In the genomic region with DNA sequence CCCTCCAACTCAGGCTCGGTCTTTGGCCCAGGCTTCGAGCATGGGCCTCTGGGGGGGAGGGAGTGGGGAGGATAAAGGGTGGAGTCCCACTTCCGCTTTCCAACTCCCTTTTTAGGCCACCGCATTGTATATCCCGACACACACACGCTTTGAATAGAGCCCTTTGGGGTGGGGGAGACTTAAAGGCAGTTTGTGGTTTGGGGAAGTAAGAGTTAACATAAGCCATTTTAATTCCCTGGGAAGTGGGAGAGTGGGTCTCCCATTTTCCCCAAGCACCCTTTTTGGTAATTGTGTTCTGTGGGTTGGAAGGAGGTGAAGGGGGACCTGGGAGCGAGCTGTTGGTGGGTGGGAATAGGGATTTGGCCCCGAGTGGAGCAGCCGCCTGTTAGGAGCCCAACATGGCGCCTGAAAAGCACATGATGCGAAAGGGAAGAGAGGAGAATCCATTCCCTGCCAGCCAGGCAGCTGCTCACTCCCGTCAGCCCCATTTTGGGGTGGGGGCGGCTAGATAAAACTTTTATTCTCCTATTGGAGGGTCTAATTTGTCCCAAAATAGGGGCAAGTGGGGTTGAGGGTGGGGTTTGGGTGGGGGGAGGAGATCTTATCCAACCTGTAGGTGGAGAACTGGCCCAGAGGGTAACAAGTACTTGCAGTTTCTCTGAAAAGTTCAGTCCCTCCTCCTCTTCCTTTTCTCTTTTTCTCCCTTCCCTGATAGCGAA, we compare ENCODE assay signal across 1 cellular context.
TF ChIP-seq lines count a peak whose summit lies in the region.

No MANE protein-coding gene starts in this region.

TF ChIP-seq in HEK293, 187 proteins besides CTCF, POLR2A, EP300 and RAD21 (continued from another document and continues in another):
- TF ChIP-seq, protein P1, sequence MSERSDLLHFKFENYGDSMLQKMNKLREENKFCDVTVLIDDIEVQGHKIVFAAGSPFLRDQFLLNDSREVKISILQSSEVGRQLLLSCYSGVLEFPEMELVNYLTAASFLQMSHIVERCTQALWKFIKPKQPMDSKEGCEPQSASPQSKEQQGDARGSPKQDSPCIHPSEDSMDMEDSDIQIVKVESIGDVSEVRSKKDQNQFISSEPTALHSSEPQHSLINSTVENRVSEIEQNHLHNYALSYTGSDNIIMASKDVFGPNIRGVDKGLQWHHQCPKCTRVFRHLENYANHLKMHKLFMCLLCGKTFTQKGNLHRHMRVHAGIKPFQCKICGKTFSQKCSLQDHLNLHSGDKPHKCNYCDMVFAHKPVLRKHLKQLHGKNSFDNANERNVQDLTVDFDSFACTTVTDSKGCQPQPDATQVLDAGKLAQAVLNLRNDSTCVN (tag by site-specific recombination; optimal IDR thresholded peaks at IDR 0.05) = no peak
- peak; percentile 27 for TF ChIP-seq SP2 (tag by site-specific recombination; IDR thresholded peaks at IDR 0.05)
- TF ChIP-seq ZNF335 (tag by site-specific recombination; conservative IDR thresholded peaks at IDR 0.05) = peak; percentile 68
- TF ChIP-seq, protein P2, sequence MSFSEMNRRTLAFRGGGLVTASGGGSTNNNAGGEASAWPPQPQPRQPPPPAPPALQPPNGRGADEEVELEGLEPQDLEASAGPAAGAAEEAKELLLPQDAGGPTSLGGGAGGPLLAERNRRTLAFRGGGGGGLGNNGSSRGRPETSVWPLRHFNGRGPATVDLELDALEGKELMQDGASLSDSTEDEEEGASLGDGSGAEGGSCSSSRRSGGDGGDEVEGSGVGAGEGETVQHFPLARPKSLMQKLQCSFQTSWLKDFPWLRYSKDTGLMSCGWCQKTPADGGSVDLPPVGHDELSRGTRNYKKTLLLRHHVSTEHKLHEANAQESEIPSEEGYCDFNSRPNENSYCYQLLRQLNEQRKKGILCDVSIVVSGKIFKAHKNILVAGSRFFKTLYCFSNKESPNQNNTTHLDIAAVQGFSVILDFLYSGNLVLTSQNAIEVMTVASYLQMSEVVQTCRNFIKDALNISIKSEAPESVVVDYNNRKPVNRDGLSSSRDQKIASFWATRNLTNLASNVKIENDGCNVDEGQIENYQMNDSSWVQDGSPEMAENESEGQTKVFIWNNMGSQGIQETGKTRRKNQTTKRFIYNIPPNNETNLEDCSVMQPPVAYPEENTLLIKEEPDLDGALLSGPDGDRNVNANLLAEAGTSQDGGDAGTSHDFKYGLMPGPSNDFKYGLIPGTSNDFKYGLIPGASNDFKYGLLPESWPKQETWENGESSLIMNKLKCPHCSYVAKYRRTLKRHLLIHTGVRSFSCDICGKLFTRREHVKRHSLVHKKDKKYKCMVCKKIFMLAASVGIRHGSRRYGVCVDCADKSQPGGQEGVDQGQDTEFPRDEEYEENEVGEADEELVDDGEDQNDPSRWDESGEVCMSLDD (tag by site-specific recombination; IDR thresholded peaks at IDR 0.05) = 0 out of 2 replicates have a peak, but pooled peaks have one; percentile 18
- TF ChIP-seq, protein P3, sequence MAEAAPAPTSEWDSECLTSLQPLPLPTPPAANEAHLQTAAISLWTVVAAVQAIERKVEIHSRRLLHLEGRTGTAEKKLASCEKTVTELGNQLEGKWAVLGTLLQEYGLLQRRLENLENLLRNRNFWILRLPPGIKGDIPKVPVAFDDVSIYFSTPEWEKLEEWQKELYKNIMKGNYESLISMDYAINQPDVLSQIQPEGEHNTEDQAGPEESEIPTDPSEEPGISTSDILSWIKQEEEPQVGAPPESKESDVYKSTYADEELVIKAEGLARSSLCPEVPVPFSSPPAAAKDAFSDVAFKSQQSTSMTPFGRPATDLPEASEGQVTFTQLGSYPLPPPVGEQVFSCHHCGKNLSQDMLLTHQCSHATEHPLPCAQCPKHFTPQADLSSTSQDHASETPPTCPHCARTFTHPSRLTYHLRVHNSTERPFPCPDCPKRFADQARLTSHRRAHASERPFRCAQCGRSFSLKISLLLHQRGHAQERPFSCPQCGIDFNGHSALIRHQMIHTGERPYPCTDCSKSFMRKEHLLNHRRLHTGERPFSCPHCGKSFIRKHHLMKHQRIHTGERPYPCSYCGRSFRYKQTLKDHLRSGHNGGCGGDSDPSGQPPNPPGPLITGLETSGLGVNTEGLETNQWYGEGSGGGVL (tag by site-specific recombination; IDR thresholded peaks at IDR 0.05) = peak; percentile 80
- TF ChIP-seq ZNF112 (tag by site-specific recombination; IDR thresholded peaks at IDR 0.05) = no peak
- TF ChIP-seq TCF7L2 (IDR thresholded peaks at IDR 0.05; ENCODE audit: borderline replicate concordance, low read depth, low read length) = no peak
- TF ChIP-seq, protein P4, sequence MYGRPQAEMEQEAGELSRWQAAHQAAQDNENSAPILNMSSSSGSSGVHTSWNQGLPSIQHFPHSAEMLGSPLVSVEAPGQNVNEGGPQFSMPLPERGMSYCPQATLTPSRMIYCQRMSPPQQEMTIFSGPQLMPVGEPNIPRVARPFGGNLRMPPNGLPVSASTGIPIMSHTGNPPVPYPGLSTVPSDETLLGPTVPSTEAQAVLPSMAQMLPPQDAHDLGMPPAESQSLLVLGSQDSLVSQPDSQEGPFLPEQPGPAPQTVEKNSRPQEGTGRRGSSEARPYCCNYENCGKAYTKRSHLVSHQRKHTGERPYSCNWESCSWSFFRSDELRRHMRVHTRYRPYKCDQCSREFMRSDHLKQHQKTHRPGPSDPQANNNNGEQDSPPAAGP (tag by site-specific recombination; IDR thresholded peaks at IDR 0.05) = no peak
- TF ChIP-seq ZNF37A (tag by site-specific recombination; IDR thresholded peaks at IDR 0.05) = no peak
- TF ChIP-seq ZNF600 (tag by site-specific recombination; IDR thresholded peaks at IDR 0.05) = peak; percentile 81
- no peak for TF ChIP-seq KLF9 (tag by site-specific recombination; IDR thresholded peaks at IDR 0.05; ENCODE audit: low read depth)
- TF ChIP-seq SP3 (tag by site-specific recombination; IDR thresholded peaks at IDR 0.05) = peak; percentile 18; the same call in 1 of the 2 replicates
- TF ChIP-seq ZFHX2 (tag by site-specific recombination; conservative IDR thresholded peaks at IDR 0.05) = peak; percentile 30; the same call in 1 of the 2 replicates
- TF ChIP-seq ZNF16 (tag by site-specific recombination; IDR thresholded peaks at IDR 0.05; ENCODE audit: low read depth) = no peak
- no peak for TF ChIP-seq ZNF529 (tag by site-specific recombination; IDR thresholded peaks at IDR 0.05; ENCODE audit: insufficient replicate concordance)
- no peak for TF ChIP-seq ZNF202 (tag by site-specific recombination; IDR thresholded peaks at IDR 0.05; ENCODE audit: borderline replicate concordance)
- TF ChIP-seq SCRT2 (tag by site-specific recombination; IDR thresholded peaks at IDR 0.05) = peak; percentile 44; the same call in 1 of the 2 replicates
- TF ChIP-seq ZBTB8A (tag by site-specific recombination; IDR thresholded peaks at IDR 0.05) = peak; percentile 54
- TF ChIP-seq YY1 (tag by site-specific recombination; IDR thresholded peaks at IDR 0.05) = peak; percentile 62
- TF ChIP-seq, protein P5, sequence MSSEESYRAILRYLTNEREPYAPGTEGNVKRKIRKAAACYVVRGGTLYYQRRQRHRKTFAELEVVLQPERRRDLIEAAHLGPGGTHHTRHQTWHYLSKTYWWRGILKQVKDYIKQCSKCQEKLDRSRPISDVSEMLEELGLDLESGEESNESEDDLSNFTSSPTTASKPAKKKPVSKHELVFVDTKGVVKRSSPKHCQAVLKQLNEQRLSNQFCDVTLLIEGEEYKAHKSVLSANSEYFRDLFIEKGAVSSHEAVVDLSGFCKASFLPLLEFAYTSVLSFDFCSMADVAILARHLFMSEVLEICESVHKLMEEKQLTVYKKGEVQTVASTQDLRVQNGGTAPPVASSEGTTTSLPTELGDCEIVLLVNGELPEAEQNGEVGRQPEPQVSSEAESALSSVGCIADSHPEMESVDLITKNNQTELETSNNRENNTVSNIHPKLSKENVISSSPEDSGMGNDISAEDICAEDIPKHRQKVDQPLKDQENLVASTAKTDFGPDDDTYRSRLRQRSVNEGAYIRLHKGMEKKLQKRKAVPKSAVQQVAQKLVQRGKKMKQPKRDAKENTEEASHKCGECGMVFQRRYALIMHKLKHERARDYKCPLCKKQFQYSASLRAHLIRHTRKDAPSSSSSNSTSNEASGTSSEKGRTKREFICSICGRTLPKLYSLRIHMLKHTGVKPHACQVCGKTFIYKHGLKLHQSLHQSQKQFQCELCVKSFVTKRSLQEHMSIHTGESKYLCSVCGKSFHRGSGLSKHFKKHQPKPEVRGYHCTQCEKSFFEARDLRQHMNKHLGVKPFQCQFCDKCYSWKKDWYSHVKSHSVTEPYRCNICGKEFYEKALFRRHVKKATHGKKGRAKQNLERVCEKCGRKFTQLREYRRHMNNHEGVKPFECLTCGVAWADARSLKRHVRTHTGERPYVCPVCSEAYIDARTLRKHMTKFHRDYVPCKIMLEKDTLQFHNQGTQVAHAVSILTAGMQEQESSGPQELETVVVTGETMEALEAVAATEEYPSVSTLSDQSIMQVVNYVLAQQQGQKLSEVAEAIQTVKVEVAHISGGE (tag by site-specific recombination; conservative IDR thresholded peaks at IDR 0.05; ENCODE audit: low read depth) = peak; percentile 83
- peak; percentile 59 for TF ChIP-seq PRDM1 (tag by site-specific recombination; IDR thresholded peaks at IDR 0.05)
- TF ChIP-seq ZNF596 (tag by site-specific recombination; IDR thresholded peaks at IDR 0.05) = no peak
- peak; percentile 78 for TF ChIP-seq ZNF76 (tag by site-specific recombination; IDR thresholded peaks at IDR 0.05; ENCODE audit: borderline replicate concordance, low read depth)
- TF ChIP-seq, protein P6, sequence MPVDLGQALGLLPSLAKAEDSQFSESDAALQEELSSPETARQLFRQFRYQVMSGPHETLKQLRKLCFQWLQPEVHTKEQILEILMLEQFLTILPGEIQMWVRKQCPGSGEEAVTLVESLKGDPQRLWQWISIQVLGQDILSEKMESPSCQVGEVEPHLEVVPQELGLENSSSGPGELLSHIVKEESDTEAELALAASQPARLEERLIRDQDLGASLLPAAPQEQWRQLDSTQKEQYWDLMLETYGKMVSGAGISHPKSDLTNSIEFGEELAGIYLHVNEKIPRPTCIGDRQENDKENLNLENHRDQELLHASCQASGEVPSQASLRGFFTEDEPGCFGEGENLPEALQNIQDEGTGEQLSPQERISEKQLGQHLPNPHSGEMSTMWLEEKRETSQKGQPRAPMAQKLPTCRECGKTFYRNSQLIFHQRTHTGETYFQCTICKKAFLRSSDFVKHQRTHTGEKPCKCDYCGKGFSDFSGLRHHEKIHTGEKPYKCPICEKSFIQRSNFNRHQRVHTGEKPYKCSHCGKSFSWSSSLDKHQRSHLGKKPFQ (tag by site-specific recombination; IDR thresholded peaks at IDR 0.05) = 0 out of 2 replicates have a peak, but pooled peaks have one; percentile 44
- TF ChIP-seq ZFP37 (tag by site-specific recombination; IDR thresholded peaks at IDR 0.05) = no peak
- no peak for TF ChIP-seq ZNF677 (tag by site-specific recombination; IDR thresholded peaks at IDR 0.05)
- TF ChIP-seq, protein P7, sequence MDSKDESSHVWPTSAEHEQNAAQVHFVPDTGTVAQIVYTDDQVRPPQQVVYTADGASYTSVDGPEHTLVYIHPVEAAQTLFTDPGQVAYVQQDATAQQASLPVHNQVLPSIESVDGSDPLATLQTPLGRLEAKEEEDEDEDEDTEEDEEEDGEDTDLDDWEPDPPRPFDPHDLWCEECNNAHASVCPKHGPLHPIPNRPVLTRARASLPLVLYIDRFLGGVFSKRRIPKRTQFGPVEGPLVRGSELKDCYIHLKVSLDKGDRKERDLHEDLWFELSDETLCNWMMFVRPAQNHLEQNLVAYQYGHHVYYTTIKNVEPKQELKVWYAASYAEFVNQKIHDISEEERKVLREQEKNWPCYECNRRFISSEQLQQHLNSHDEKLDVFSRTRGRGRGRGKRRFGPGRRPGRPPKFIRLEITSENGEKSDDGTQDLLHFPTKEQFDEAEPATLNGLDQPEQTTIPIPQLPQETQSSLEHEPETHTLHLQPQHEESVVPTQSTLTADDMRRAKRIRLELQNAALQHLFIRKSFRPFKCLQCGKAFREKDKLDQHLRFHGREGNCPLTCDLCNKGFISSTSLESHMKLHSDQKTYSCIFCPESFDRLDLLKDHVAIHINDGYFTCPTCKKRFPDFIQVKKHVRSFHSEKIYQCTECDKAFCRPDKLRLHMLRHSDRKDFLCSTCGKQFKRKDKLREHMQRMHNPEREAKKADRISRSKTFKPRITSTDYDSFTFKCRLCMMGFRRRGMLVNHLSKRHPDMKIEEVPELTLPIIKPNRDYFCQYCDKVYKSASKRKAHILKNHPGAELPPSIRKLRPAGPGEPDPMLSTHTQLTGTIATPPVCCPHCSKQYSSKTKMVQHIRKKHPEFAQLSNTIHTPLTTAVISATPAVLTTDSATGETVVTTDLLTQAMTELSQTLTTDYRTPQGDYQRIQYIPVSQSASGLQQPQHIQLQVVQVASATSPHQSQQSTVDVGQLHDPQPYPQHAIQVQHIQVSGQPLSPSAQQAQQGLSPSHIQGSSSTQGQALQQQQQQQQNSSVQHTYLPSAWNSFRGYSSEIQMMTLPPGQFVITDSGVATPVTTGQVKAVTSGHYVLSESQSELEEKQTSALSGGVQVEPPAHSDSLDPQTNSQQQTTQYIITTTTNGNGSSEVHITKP (tag by site-specific recombination; IDR thresholded peaks at IDR 0.05) = peak; percentile 33; the same call in 1 of the 2 replicates
- 0 out of 2 replicates have a peak, but pooled peaks have one; percentile 45 for TF ChIP-seq REPIN1 (tag by site-specific recombination; IDR thresholded peaks at IDR 0.05; ENCODE audit: low read depth)
- TF ChIP-seq, protein P8, sequence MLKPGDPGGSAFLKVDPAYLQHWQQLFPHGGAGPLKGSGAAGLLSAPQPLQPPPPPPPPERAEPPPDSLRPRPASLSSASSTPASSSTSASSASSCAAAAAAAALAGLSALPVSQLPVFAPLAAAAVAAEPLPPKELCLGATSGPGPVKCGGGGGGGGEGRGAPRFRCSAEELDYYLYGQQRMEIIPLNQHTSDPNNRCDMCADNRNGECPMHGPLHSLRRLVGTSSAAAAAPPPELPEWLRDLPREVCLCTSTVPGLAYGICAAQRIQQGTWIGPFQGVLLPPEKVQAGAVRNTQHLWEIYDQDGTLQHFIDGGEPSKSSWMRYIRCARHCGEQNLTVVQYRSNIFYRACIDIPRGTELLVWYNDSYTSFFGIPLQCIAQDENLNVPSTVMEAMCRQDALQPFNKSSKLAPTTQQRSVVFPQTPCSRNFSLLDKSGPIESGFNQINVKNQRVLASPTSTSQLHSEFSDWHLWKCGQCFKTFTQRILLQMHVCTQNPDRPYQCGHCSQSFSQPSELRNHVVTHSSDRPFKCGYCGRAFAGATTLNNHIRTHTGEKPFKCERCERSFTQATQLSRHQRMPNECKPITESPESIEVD (tag by site-specific recombination; IDR thresholded peaks at IDR 0.05) = peak; percentile 43; the same call in 1 of the 2 replicates
- TF ChIP-seq ZBTB7A (tag by site-specific recombination; IDR thresholded peaks at IDR 0.05; ENCODE audit: low read depth) = no peak
- TF ChIP-seq ZNF701 (tag by site-specific recombination; IDR thresholded peaks at IDR 0.05) = no peak
- TF ChIP-seq ZNF341 (tag by site-specific recombination; IDR thresholded peaks at IDR 0.05; ENCODE audit: low read depth) = peak; percentile 36; the same call in 1 of the 2 replicates
- TF ChIP-seq ZBTB20 (tag by site-specific recombination; IDR thresholded peaks at IDR 0.05) = peak; percentile 81
- TF ChIP-seq BCL11B (tag by site-specific recombination; IDR thresholded peaks at IDR 0.05; ENCODE audit: low read depth) = no peak
- peak; percentile 31; the same call in 1 of the 2 replicates for TF ChIP-seq KLF1 (tag by site-specific recombination; IDR thresholded peaks at IDR 0.05)
- no peak for TF ChIP-seq ZNF654 (tag by site-specific recombination; IDR thresholded peaks at IDR 0.05; ENCODE audit: low read depth)
- TF ChIP-seq ZFP69B (tag by site-specific recombination; IDR thresholded peaks at IDR 0.05) = no peak; the same call in 1 of the 2 replicates
- TF ChIP-seq WT1 (tag by site-specific recombination; IDR thresholded peaks at IDR 0.05) = peak; percentile 53; the same call in 1 of the 2 replicates
